Comparison of ENCODE assay signal across 26 cellular contexts in the genomic region with DNA sequence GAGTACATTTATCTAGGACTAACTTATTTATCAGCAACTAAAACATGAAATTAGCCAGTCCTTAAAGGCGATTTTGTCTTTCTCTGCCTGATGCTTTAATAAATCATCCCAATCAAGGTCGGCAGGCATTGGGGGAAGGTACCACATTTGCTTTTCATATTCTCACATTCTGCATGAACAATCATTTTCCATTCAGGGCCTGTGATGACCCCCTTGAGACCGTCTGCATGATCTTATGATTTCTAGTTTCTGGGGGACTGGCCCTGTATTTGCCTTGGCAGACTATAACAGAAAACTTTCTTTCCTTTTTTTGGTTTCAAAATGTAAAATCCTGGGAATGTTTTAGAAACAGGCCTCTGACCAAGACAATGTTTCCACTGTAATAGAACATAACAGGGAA.
"Had no signal": no experiment of that assay in that cellular context is flagged by ENCODE, and none has a peak within 500 bp of the region (broad histone marks: within the 10 kb centered on the region; RNA-seq: fewer than 3 reads in every experiment).

No MANE protein-coding gene starts in this region.

- H3K4me1 ChIP-seq: lower lobe of right lung, neural progenitor cell, prostate gland, sigmoid colon, spleen, uterus had no signal

- DNase-seq: hippocampal formation; kidney glomerular epithelial cell; left cardiac atrium; lower lobe of right lung; mammary epithelial cell; mesenchymal stem cell; naive thymus-derived CD8-positive, alpha-beta T cell; nephron progenitor cell; occipital lobe; posterior cingulate gyrus; retina; right cardiac atrium; sigmoid colon; small intestine; spleen; stimulated activated CD4-positive, alpha-beta T cell treated with anti-CD3 and anti-CD28 coated beads, Interleukin-4, amount 100 ng/mL, for 24 hours; stimulated activated naive CD4-positive, alpha-beta T cell; substantia nigra; uterus had no signal

- H3K4me3 ChIP-seq: lower lobe of right lung, neural progenitor cell, prostate gland, sigmoid colon, spleen, tibial nerve, uterus had no signal

- H3K27me3 ChIP-seq: neural progenitor cell, neutrophil, sigmoid colon, spleen, tibial nerve, uterus had no signal

- H3K9me3 ChIP-seq: lower lobe of right lung, neutrophil, prostate gland, sigmoid colon, spleen, tibial nerve, uterus had no signal

- H3K36me3 ChIP-seq: lower lobe of right lung, neural progenitor cell, neutrophil, prostate gland, sigmoid colon, spleen, tibial nerve, uterus had no signal

- H3K4me2 ChIP-seq: neural progenitor cell had no signal

- H3K9ac ChIP-seq: neural progenitor cell had no signal

- ATAC-seq: left lobe of liver; lower lobe of right lung; naive thymus-derived CD8-positive, alpha-beta T cell; right cardiac atrium; stimulated activated effector memory CD8-positive, alpha-beta T cell treated with anti-CD3 and anti-CD28 coated beads, Interleukin-12 subunit alpha, Interleukin-12 subunit beta, amount 100 ng/mL, for 72 hours had no signal

- H3K27ac ChIP-seq: lower lobe of right lung, neural progenitor cell, neutrophil, prostate gland, sigmoid colon, spleen, tibial nerve, uterus had no signal

- FAIRE-seq: keratinocyte, small intestine had no signal

- H2AFZ ChIP-seq: neural progenitor cell had no signal
